26 cellular contexts compared by ENCODE assay signal in genomic region chr22:40251106-40251505, GRCh38.
A peak's percentile ranks its signal among the peaks of the same experiment; 100 is the strongest.
DNase-seq lines count a peak whose midpoint lies in the region; ATAC-seq and TF ChIP-seq lines count a peak whose summit lies in the region.
"Had no signal": no experiment of that assay in that cellular context is flagged by ENCODE, and none has a peak within 500 bp of the region (broad histone marks: within the 10 kb centered on the region; RNA-seq: fewer than 3 reads in every experiment).

No MANE protein-coding gene starts in this region.

- CTCF ChIA-PET in HEK293 (lab: Yijun Ruan, JAX) (interaction anchor here (0.6 to 0.8 kb wide), 3 partner anchors 14 to 41 kb away, joined by 3 to 5 read pairs (median 4); no protein-coding TSS in a partner anchor), Calu3 (lab: Charles Lee) (interaction anchor here (0.7 kb wide), 3 partner anchors 21 to 918 kb away, joined by 3 to 4 read pairs (median 4); no protein-coding TSS in a partner anchor)

- POLR2A ChIA-PET in HEK293 (lab: Yijun Ruan, JAX), result interaction anchor here (0.7 kb wide), 1 partner anchor 20 kb away, joined by 8 read pairs; no protein-coding TSS in a partner anchor

- peaks cover 16% of the 10 kb centered on the region for H3K36me3 Mint-ChIP-seq in activated naive CD8-positive, alpha-beta T cell treated with anti-CD3 and anti-CD28 coated beads, Interleukin-2, amount 50 U/mL, for 24 hours (ENCODE audit: low read depth)
- peaks cover 5% of the 10 kb centered on the region for H3K36me3 Mint-ChIP-seq in Calu3 (ENCODE audit: insufficient read depth, unreplicated experiment)
- H3K36me3 Mint-ChIP-seq: natural killer cell treated with Interleukin-12 subunit alpha and Interleukin-12 subunit beta and Interleukin-15 and Interleukin-18, amount 100 ng/mL, for 72 hours had no signal

- H3K36me3 ChIP-seq in HEK293 (ENCODE audit: control insufficient read depth in 2 of 2, insufficient read depth in 1 of 2, low read length in 2 of 2), result peaks cover 0 to 14% of the 10 kb centered on the region in 2 experiments; a peak in 1 of 3 replicates

- TF ChIP-seq CTCF in HEK293 (tag by site-specific recombination; IDR thresholded peaks at IDR 0.05), result no peak
- TF ChIP-seq CTCF in Calu3 (IDR thresholded peaks at IDR 0.05; ENCODE audit: unreplicated experiment), result no peak
- TF ChIP-seq CTCF in omental fat pad (IDR thresholded peaks at IDR 0.05), result no peak

- H3K27me3 Mint-ChIP-seq in activated naive CD8-positive, alpha-beta T cell treated with anti-CD3 and anti-CD28 coated beads, Interleukin-2, amount 50 U/mL, for 24 hours, result no peaks in the 10 kb centered on the region
- H3K27me3 Mint-ChIP-seq in Calu3 (ENCODE audit: unreplicated experiment), result no peaks in the 10 kb centered on the region
- H3K27me3 Mint-ChIP-seq: natural killer cell treated with Interleukin-12 subunit alpha and Interleukin-12 subunit beta and Interleukin-15 and Interleukin-18, amount 100 ng/mL, for 72 hours had no signal

- H3K4me3 ChIP-seq in HEK293 (ENCODE audit: low read depth, low read length), result no peak overlapping the region
- H3K4me3 ChIP-seq: esophagus squamous epithelium, SJSA1, transverse colon had no signal

- intact Hi-C loops in Calu3 (cut with micrococcal nuclease; ENCODE audit: unreplicated experiment), result no loop called here

- H3K27ac ChIP-seq in HEK293 (ENCODE audit: extremely low read depth, low read depth, low read length), result no peak overlapping the region
- H3K27ac ChIP-seq: C4-2B, esophagus squamous epithelium, parathyroid adenoma, SJSA1, transverse colon had no signal

- H3K4me1 ChIP-seq in HEK293 (ENCODE audit: control insufficient read depth, insufficient read depth, low read length), result peaks cover 5% of the 10 kb centered on the region
- H3K4me1 ChIP-seq: parathyroid adenoma, SJSA1 had no signal

- no peak for ATAC-seq in activated naive CD8-positive, alpha-beta T cell treated with anti-CD3 and anti-CD28 coated beads, Interleukin-2, amount 50 U/mL, for 24 hours
- no peak for ATAC-seq in HG02623 (IDR thresholded peaks at IDR 0.05; ENCODE audit: unreplicated experiment)
- ATAC-seq in omental fat pad (ENCODE audit: low FRiP score), result no peak
- ATAC-seq: right cardiac atrium had no signal

- H3K9me3 Mint-ChIP-seq in activated naive CD8-positive, alpha-beta T cell treated with anti-CD3 and anti-CD28 coated beads, Interleukin-2, amount 50 U/mL, for 24 hours, result no peaks in the 10 kb centered on the region
- no peaks in the 10 kb centered on the region for H3K9me3 Mint-ChIP-seq in Calu3 (ENCODE audit: low read depth, unreplicated experiment)
- H3K9me3 Mint-ChIP-seq: endodermal cell; natural killer cell treated with Interleukin-12 subunit alpha and Interleukin-12 subunit beta and Interleukin-15 and Interleukin-18, amount 100 ng/mL, for 72 hours had no signal

- no TSS peak for BruUV-seq in Calu3 (replicated peaks; lab: Mats Ljungman, UMichigan)

- peak overlapping the region; percentile 74 for H3K27ac Mint-ChIP-seq in activated naive CD8-positive, alpha-beta T cell treated with anti-CD3 and anti-CD28 coated beads, Interleukin-2, amount 50 U/mL, for 24 hours
- H3K27ac Mint-ChIP-seq in Calu3 (ENCODE audit: unreplicated experiment), result no peak overlapping the region
- H3K27ac Mint-ChIP-seq: natural killer cell treated with Interleukin-12 subunit alpha and Interleukin-12 subunit beta and Interleukin-15 and Interleukin-18, amount 100 ng/mL, for 72 hours had no signal

- H3K4me3 Mint-ChIP-seq in activated naive CD8-positive, alpha-beta T cell treated with anti-CD3 and anti-CD28 coated beads, Interleukin-2, amount 50 U/mL, for 24 hours, result peak overlapping the region; percentile 35
- no peak overlapping the region for H3K4me3 Mint-ChIP-seq in Calu3 (ENCODE audit: low read depth, unreplicated experiment)
- H3K4me3 Mint-ChIP-seq: endodermal cell; natural killer cell treated with Interleukin-12 subunit alpha and Interleukin-12 subunit beta and Interleukin-15 and Interleukin-18, amount 100 ng/mL, for 72 hours had no signal

- peak; percentile 21 for DNase-seq in activated naive CD4-positive, alpha-beta T cell treated with Interleukin-2 at 50 U/mL for 16 hours
- DNase-seq in activated naive CD4-positive, alpha-beta T cell (lab: John Stamatoyannopoulos, UW), result no peak
- DNase-seq in activated naive CD8-positive, alpha-beta T cell treated with anti-CD3 and anti-CD28 coated beads, Interleukin-2, amount 50 U/mL, for 24 hours, result no peak
- DNase-seq in renal cortical epithelial cell (ENCODE audit: low read depth), result peak; percentile 73
- DNase-seq in Calu3, result no peak
- DNase-seq in omental fat pad (ENCODE audit: low spot score), result no peak
- DNase-seq: activated effector memory CD4-positive, alpha-beta T cell treated with Interleukin-2 at 50 U/mL for 16 hours; cortex of kidney; DMS 273 treated with DMSO at 0.1 percent for 48 hours; endodermal cell; esophagus squamous epithelium; HCEC 1CT; IMR-90; NCI-H1105; NCI-H2029 treated with DMSO at 0.1 percent for 48 hours; NCI-H2227 treated with DMSO at 0.1 percent for 48 hours; NCI-H69; right cardiac atrium; stimulated activated CD4-positive, alpha-beta T cell treated with anti-CD3 and anti-CD28 coated beads, Interleukin-12 subunit alpha, Interleukin-12 subunit beta, amount 100 ng/mL, for 4 hours; transverse colon had no signal

- H3K9me3 ChIP-seq in HEK293 (ENCODE audit: control insufficient read depth, insufficient read depth, low read depth, low read length), result no peaks in the 10 kb centered on the region
- H3K9me3 ChIP-seq: esophagus squamous epithelium, SJSA1, transverse colon had no signal

- H3K4me1 Mint-ChIP-seq in activated naive CD8-positive, alpha-beta T cell treated with anti-CD3 and anti-CD28 coated beads, Interleukin-2, amount 50 U/mL, for 24 hours, result peaks cover 70% of the 10 kb centered on the region
- peaks cover 5% of the 10 kb centered on the region for H3K4me1 Mint-ChIP-seq in Calu3 (ENCODE audit: low read depth, unreplicated experiment)

TF ChIP-seq in HEK293, 187 proteins besides CTCF, POLR2A, EP300 and RAD21:
- TF ChIP-seq ZFHX2 (tag by site-specific recombination; conservative IDR thresholded peaks at IDR 0.05) (peak; percentile 67), EGR2 (tag by site-specific recombination; IDR thresholded peaks at IDR 0.05; ENCODE audit: low read depth) (peak; percentile 67; the same call in 1 of the 2 replicates), ZBTB49 (tag by site-specific recombination; IDR thresholded peaks at IDR 0.05; ENCODE audit: low read depth) (no peak)

Comparison
In these comparisons a context has a peak if more than half of its experiments do, and no peak if none do; other contexts are left out.
1. DNase-seq: peak in activated naive CD4-positive, alpha-beta T cell treated with Interleukin-2 at 50 U/mL for 16 hours (single experiment) and renal cortical epithelial cell (single experiment); none in activated naive CD4-positive, alpha-beta T cell (0 of 4), activated naive CD8-positive, alpha-beta T cell treated with anti-CD3 and anti-CD28 coated beads, Interleukin-2, amount 50 U/mL, for 24 hours (single experiment), Calu3 (single experiment) and omental fat pad (single experiment).